ENCODE assay signal across 10 cellular contexts in the genomic region with DNA sequence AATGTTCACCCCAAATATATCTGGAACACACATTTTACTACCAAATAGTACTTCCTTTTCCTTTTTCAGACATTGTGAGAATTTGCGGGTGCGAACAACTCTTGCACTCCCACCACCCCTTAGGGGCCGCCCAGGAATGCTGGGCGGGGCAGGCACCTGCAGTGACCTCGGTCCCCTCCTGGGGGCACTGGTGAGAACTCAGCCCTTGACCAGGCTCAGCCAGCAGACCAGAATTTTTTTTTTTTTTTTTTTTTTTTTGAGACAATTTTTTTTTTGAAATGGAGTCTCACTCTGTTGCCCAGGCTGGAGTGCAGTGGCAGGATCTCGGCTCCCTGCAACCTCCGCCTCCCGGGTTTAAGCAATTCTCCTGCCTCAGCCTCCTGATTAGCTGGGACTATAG.
DNase-seq lines count a peak whose midpoint lies in the region; ATAC-seq, FAIRE-seq and TF ChIP-seq lines count a peak whose summit lies in the region.
"Had no signal": no experiment of that assay in that cellular context is flagged by ENCODE, and none has a peak within 500 bp of the region (broad histone marks: within the 10 kb centered on the region; RNA-seq: fewer than 3 reads in every experiment).

No MANE protein-coding gene starts in this region.

- no peaks in the 10 kb centered on the region for H3K36me3 Mint-ChIP-seq in activated T-helper 17 cell treated with anti-CD3 and anti-CD28 coated beads, Interleukin-2, amount 50 U/mL, for 72 hours (ENCODE audit: low read depth)

- DNase-seq in BJ (ENCODE audit: low read depth) (no peak), GM18507 (ENCODE audit: extremely low spot score, insufficient read length, low read depth) (peak; percentile 26), putamen (ENCODE audit: low spot score) (no peak), omental fat pad (ENCODE audit: low spot score) (no peak)
- no peak for DNase-seq in activated effector memory CD4-positive, alpha-beta T cell treated with anti-CD3 and anti-CD28 coated beads, Interleukin-2, amount 50 U/mL, for 16 hours
- DNase-seq: NCI-H345 had no signal

- H3K4me3 ChIP-seq in BJ (ENCODE audit: low read depth, low read length) (no peak overlapping the region), liver (ENCODE audit: low read depth in 1 of 3, low read length in 3 of 3) (no peak overlapping the region)
- H3K4me3 ChIP-seq: adrenal gland had no signal

- CTCF ChIA-PET in BJ (lab: Yijun Ruan, JAX) = interaction anchor here (0.7 to 1.3 kb wide), 3 partner anchors 10 to 268 kb away, joined by 3 read pairs; no protein-coding TSS in a partner anchor

- no peaks in the 10 kb centered on the region for H3K36me3 ChIP-seq in BJ (ENCODE audit: control insufficient read depth, insufficient read depth, low read length)
- H3K36me3 ChIP-seq in liver (ENCODE audit: control insufficient read depth in 4 of 4, insufficient read depth in 3 of 4, low read depth in 1 of 4, low read length in 3 of 4) = no peaks in the 10 kb centered on the region
- H3K36me3 ChIP-seq: adrenal gland had no signal

- TF ChIP-seq RAD21 in liver (IDR thresholded peaks at IDR 0.05) = no peak

- H3K9ac ChIP-seq in liver (ENCODE audit: low read depth in 1 of 2, low read length in 2 of 2) = no peak overlapping the region

- no peak overlapping the region for H3K4me3 Mint-ChIP-seq in activated T-helper 17 cell treated with anti-CD3 and anti-CD28 coated beads, Interleukin-2, amount 50 U/mL, for 72 hours

- H3K9me3 ChIP-seq in liver (ENCODE audit: control insufficient read depth in 4 of 4, low read length in 3 of 4) = no peaks in the 10 kb centered on the region
- H3K9me3 ChIP-seq: adrenal gland had no signal

- no peaks in the 10 kb centered on the region for H3K4me1 ChIP-seq in liver (ENCODE audit: control insufficient read depth in 4 of 4, insufficient read depth in 4 of 4, low read length in 3 of 4)
- H3K4me1 ChIP-seq: adrenal gland had no signal

- H3K4me1 Mint-ChIP-seq in activated T-helper 17 cell treated with anti-CD3 and anti-CD28 coated beads, Interleukin-2, amount 50 U/mL, for 72 hours = no peaks in the 10 kb centered on the region

- H3K27me3 Mint-ChIP-seq in activated T-helper 17 cell treated with anti-CD3 and anti-CD28 coated beads, Interleukin-2, amount 50 U/mL, for 72 hours = peaks cover 4% of the 10 kb centered on the region

- H3K27me3 ChIP-seq in BJ (ENCODE audit: control insufficient read depth, insufficient read depth, low read length) (peaks cover 3% of the 10 kb centered on the region), liver (ENCODE audit: control insufficient read depth in 4 of 4, insufficient read depth in 4 of 4, low read length in 3 of 4) (no peaks in the 10 kb centered on the region)
- H3K27me3 ChIP-seq: adrenal gland had no signal

- 65% methylated on average over 8 of the region's 8 CpGs for WGBS in liver

- no peak for FAIRE-seq in GM18507 (lab: Jason Lieb, UNC)

- H3K27ac Mint-ChIP-seq in activated T-helper 17 cell treated with anti-CD3 and anti-CD28 coated beads, Interleukin-2, amount 50 U/mL, for 72 hours = no peak overlapping the region

- peak; percentile 51 for TF ChIP-seq CTCF in BJ (IDR thresholded peaks at IDR 0.05; ENCODE audit: insufficient read depth, low read depth, low read length)
- TF ChIP-seq CTCF in VCaP (conservative IDR thresholded peaks at IDR 0.05) = peak; percentile 68
- peak; percentile 28 for TF ChIP-seq CTCF in liver (IDR thresholded peaks at IDR 0.05; ENCODE audit: low read depth, low read length, missing input control)
- no peak for TF ChIP-seq CTCF in omental fat pad (IDR thresholded peaks at IDR 0.05)

- no peak for ATAC-seq in omental fat pad (ENCODE audit: low FRiP score)
- ATAC-seq in activated T-helper 17 cell treated with anti-CD3 and anti-CD28 coated beads, Interleukin-2, amount 50 U/mL, for 72 hours (replicated peaks) = no peak

- no peak overlapping the region for H3K27ac ChIP-seq in VCaP
- H3K27ac ChIP-seq in liver (ENCODE audit: low read depth in 1 of 2, low read length in 2 of 2) = no peak overlapping the region
- H3K27ac ChIP-seq: adrenal gland had no signal

- POLR2A ChIA-PET in BJ (lab: Charles Lee) = no interaction called here

- no peaks in the 10 kb centered on the region for H3K9me3 Mint-ChIP-seq in activated T-helper 17 cell treated with anti-CD3 and anti-CD28 coated beads, Interleukin-2, amount 50 U/mL, for 72 hours

TF ChIP-seq in liver, 16 proteins besides CTCF, POLR2A, EP300 and RAD21:
- TF ChIP-seq YY1 (IDR thresholded peaks at IDR 0.05) = no peak
- TF ChIP-seq, protein P1, sequence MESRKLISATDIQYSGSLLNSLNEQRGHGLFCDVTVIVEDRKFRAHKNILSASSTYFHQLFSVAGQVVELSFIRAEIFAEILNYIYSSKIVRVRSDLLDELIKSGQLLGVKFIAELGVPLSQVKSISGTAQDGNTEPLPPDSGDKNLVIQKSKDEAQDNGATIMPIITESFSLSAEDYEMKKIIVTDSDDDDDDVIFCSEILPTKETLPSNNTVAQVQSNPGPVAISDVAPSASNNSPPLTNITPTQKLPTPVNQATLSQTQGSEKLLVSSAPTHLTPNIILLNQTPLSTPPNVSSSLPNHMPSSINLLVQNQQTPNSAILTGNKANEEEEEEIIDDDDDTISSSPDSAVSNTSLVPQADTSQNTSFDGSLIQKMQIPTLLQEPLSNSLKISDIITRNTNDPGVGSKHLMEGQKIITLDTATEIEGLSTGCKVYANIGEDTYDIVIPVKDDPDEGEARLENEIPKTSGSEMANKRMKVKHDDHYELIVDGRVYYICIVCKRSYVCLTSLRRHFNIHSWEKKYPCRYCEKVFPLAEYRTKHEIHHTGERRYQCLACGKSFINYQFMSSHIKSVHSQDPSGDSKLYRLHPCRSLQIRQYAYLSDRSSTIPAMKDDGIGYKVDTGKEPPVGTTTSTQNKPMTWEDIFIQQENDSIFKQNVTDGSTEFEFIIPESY (IDR thresholded peaks at IDR 0.05) = no peak
- no peak for TF ChIP-seq HNF4A (conservative IDR thresholded peaks at IDR 0.05)
- no peak for TF ChIP-seq GABPA (IDR thresholded peaks at IDR 0.05 in 1 of 2, conservative IDR thresholded peaks at IDR 0.05 in 1 of 2)
- TF ChIP-seq FOXA2 (IDR thresholded peaks at IDR 0.05) = no peak
- no peak for TF ChIP-seq EGR1 (IDR thresholded peaks at IDR 0.05; ENCODE audit: low read depth in 2 of 2)
- TF ChIP-seq MAX (IDR thresholded peaks at IDR 0.05) = no peak
- no peak for TF ChIP-seq TAF1 (conservative IDR thresholded peaks at IDR 0.05)
- TF ChIP-seq NR2F2 (IDR thresholded peaks at IDR 0.05) = no peak
- TF ChIP-seq JUND (IDR thresholded peaks at IDR 0.05) = no peak
- TF ChIP-seq SP1 (IDR thresholded peaks at IDR 0.05) = no peak
- no peak for TF ChIP-seq FOXA1 (IDR thresholded peaks at IDR 0.05)
- no peak for TF ChIP-seq RXRA (IDR thresholded peaks at IDR 0.05)

Comparison
In these comparisons a context has a peak if more than half of its experiments do, and no peak if none do; other contexts are left out.
1. CTCF ChIP-seq: peak in BJ (single experiment), VCaP (single experiment) and liver (single experiment); none in omental fat pad (0 of 3).